15 cellular contexts compared by ENCODE assay signal in genomic region chr12:56661979-56662638, GRCh38. TPM values are rescaled to one million over a fixed set of nuclear protein-coding genes. Genes with fewer than 3 reads are reported as not detected.
DNase-seq lines count a peak whose midpoint lies in the region; ATAC-seq, FAIRE-seq and TF ChIP-seq lines count a peak whose summit lies in the region.
"Had no signal": no experiment of that assay in that cellular context is flagged by ENCODE, and none has a peak within 500 bp of the region (broad histone marks: within the 10 kb centered on the region; RNA-seq: fewer than 3 reads in every experiment).

No MANE protein-coding gene starts in this region.

- POLR2A ChIA-PET in CD4-positive, alpha-beta T cell (lab: Charles Lee): interaction anchor here (0.9 to 2.5 kb wide), 5 partner anchors 14 to 63 kb away, joined by 3 to 11 read pairs (median 5); partner anchors contain the start of genes ATP5F1B, NACA and PTGES3
- POLR2A ChIA-PET in activated B cell treated with CpG ODN at 0.5 μM for 24 hours (lab: Charles Lee): interaction anchor here (0.7 to 5.8 kb wide), 10 partner anchors 14 to 449 kb away, joined by 3 to 97 read pairs (median 6); partner anchors contain the start of genes ATP5F1B, NACA, PTGES3 and STAT6

- DNase-seq in CD4-positive, alpha-beta T cell: no peak
- DNase-seq in activated B cell treated with CpG ODN at 0.5 μM for 24 hours (no peak), memory B cell (ENCODE audit: low spot score in 2 of 2) (no peak), frontal cortex (ENCODE audit: low spot score in 2 of 2) (no peak), natural killer cell (no peak)
- DNase-seq: activated CD4-positive, alpha-beta T cell treated with anti-CD3 and anti-CD28 coated beads for 48 hours; activated naive CD8-positive, alpha-beta T cell treated with anti-CD3 and anti-CD28 coated beads, Interleukin-2, amount 10 ng/mL, durations not matched to agents 7 days and 5 days; activated T-cell treated with anti-CD3 and anti-CD28 coated beads, Interleukin-2, amount 50 U/mL, for 4 hours; body of pancreas; NCI-H1092; NCI-H2081; stimulated activated naive CD4-positive, alpha-beta T cell had no signal

- peak; percentile 24 for TF ChIP-seq POLR2A in GM18951 (IDR thresholded peaks at IDR 0.05; ENCODE audit: extremely low read depth, insufficient read depth, insufficient read length)

- FAIRE-seq in frontal cortex (lab: Jason Lieb, UNC): no peak

- no peak for TF ChIP-seq CTCF in CD4-positive, alpha-beta T cell (IDR thresholded peaks at IDR 0.05)
- no peak for TF ChIP-seq CTCF in activated B cell treated with CpG ODN at 0.5 μM for 24 hours (IDR thresholded peaks at IDR 0.05)
- TF ChIP-seq CTCF in natural killer cell (IDR thresholded peaks at IDR 0.05): no peak

- H3K9me3 Mint-ChIP-seq in CD4-positive, alpha-beta T cell: no peaks in the 10 kb centered on the region
- H3K9me3 Mint-ChIP-seq in activated B cell treated with CpG ODN at 0.5 μM for 24 hours: no peaks in the 10 kb centered on the region
- no peaks in the 10 kb centered on the region for H3K9me3 Mint-ChIP-seq in memory B cell
- H3K9me3 Mint-ChIP-seq in natural killer cell: no peaks in the 10 kb centered on the region
- H3K9me3 Mint-ChIP-seq: activated naive CD8-positive, alpha-beta T cell treated with anti-CD3 and anti-CD28 coated beads, Interleukin-2, amount 10 ng/mL, durations not matched to agents 7 days and 5 days; activated T-cell treated with anti-CD3 and anti-CD28 coated beads, Interleukin-2, amount 50 U/mL, for 4 hours; natural killer cell treated with Interleukin-12 subunit alpha and Interleukin-12 subunit beta and Interleukin-15 and Interleukin-18, amount 100 ng/mL, for 72 hours had no signal

- peaks cover 56% of the 10 kb centered on the region for H3K36me3 Mint-ChIP-seq in CD4-positive, alpha-beta T cell (ENCODE audit: low read depth)
- peaks cover 45% of the 10 kb centered on the region for H3K36me3 Mint-ChIP-seq in activated B cell treated with CpG ODN at 0.5 μM for 24 hours (ENCODE audit: low read depth)
- H3K36me3 Mint-ChIP-seq in memory B cell: peaks cover 15% of the 10 kb centered on the region
- H3K36me3 Mint-ChIP-seq in natural killer cell: no peaks in the 10 kb centered on the region

- no peaks in the 10 kb centered on the region for H3K4me1 Mint-ChIP-seq in CD4-positive, alpha-beta T cell (ENCODE audit: low read depth)
- H3K4me1 Mint-ChIP-seq in activated B cell treated with CpG ODN at 0.5 μM for 24 hours (peaks cover 38% of the 10 kb centered on the region), memory B cell (peaks cover 7% of the 10 kb centered on the region), natural killer cell (no peaks in the 10 kb centered on the region)

- H3K27ac Mint-ChIP-seq in CD4-positive, alpha-beta T cell: peak overlapping the region; percentile 20
- H3K27ac Mint-ChIP-seq in activated B cell treated with CpG ODN at 0.5 μM for 24 hours (peak overlapping the region; percentile 83), memory B cell (no peak overlapping the region), natural killer cell (no peak overlapping the region)
- H3K27ac Mint-ChIP-seq: activated naive CD8-positive, alpha-beta T cell treated with anti-CD3 and anti-CD28 coated beads, Interleukin-2, amount 10 ng/mL, durations not matched to agents 7 days and 5 days had no signal

- H3K27me3 ChIP-seq in CD4-positive, alpha-beta T cell (ENCODE audit: control insufficient read depth, insufficient read depth, low read length): no peaks in the 10 kb centered on the region
- H3K27me3 ChIP-seq: body of pancreas had no signal

- in situ Hi-C loops in GM18951 (cut with MboI; ENCODE audit: low sequenced_read_pairs, unreplicated experiment): no loop called here

- ATAC-seq in CD4-positive, alpha-beta T cell (ENCODE audit: poor library complexity): no peak
- no peak for ATAC-seq in activated B cell treated with CpG ODN at 0.5 μM for 24 hours (ENCODE audit: low read depth)
- peak; percentile 6 for ATAC-seq in memory B cell (ENCODE audit: low read depth)
- no peak for ATAC-seq in HG02973 (IDR thresholded peaks at IDR 0.05; ENCODE audit: unreplicated experiment)
- no peak for ATAC-seq in natural killer cell
- ATAC-seq: activated T-cell treated with anti-CD3 and anti-CD28 coated beads, Interleukin-2, amount 50 U/mL, for 4 hours; body of pancreas had no signal

- CTCF ChIA-PET in CD4-positive, alpha-beta T cell (lab: Charles Lee): no interaction called here
- CTCF ChIA-PET in activated B cell treated with CpG ODN at 0.5 μM for 24 hours (lab: Charles Lee): no interaction called here

- no peak overlapping the region for H3K27ac ChIP-seq in CD4-positive, alpha-beta T cell (ENCODE audit: low read depth, low read length)
- H3K27ac ChIP-seq: body of pancreas had no signal

- no peaks in the 10 kb centered on the region for H3K27me3 Mint-ChIP-seq in CD4-positive, alpha-beta T cell
- H3K27me3 Mint-ChIP-seq in activated B cell treated with CpG ODN at 0.5 μM for 24 hours (no peaks in the 10 kb centered on the region), memory B cell (no peaks in the 10 kb centered on the region), natural killer cell (ENCODE audit: low read depth in 2 of 2) (no peaks in the 10 kb centered on the region)
- H3K27me3 Mint-ChIP-seq: activated naive CD8-positive, alpha-beta T cell treated with anti-CD3 and anti-CD28 coated beads, Interleukin-2, amount 10 ng/mL, durations not matched to agents 7 days and 5 days; natural killer cell treated with Interleukin-12 subunit alpha and Interleukin-12 subunit beta and Interleukin-15 and Interleukin-18, amount 100 ng/mL, for 72 hours had no signal

- no peaks in the 10 kb centered on the region for H3K9me3 ChIP-seq in CD4-positive, alpha-beta T cell (ENCODE audit: control insufficient read depth, low read length)
- H3K9me3 ChIP-seq: body of pancreas had no signal

- no peak overlapping the region for H3K4me3 Mint-ChIP-seq in CD4-positive, alpha-beta T cell
- H3K4me3 Mint-ChIP-seq in activated B cell treated with CpG ODN at 0.5 μM for 24 hours: no peak overlapping the region
- no peak overlapping the region for H3K4me3 Mint-ChIP-seq in memory B cell
- no peak overlapping the region for H3K4me3 Mint-ChIP-seq in natural killer cell
- H3K4me3 Mint-ChIP-seq: activated naive CD8-positive, alpha-beta T cell treated with anti-CD3 and anti-CD28 coated beads, Interleukin-2, amount 10 ng/mL, durations not matched to agents 7 days and 5 days; activated T-cell treated with anti-CD3 and anti-CD28 coated beads, Interleukin-2, amount 50 U/mL, for 4 hours; natural killer cell treated with Interleukin-12 subunit alpha and Interleukin-12 subunit beta and Interleukin-15 and Interleukin-18, amount 100 ng/mL, for 72 hours had no signal

- intact Hi-C loops in CD4-positive, alpha-beta T cell (cut with DNase I, micrococcal nuclease): no loop called here
- intact Hi-C loops in activated B cell treated with CpG ODN at 0.5 μM for 24 hours (cut with micrococcal nuclease): no loop called here
- intact Hi-C loops in natural killer cell (cut with micrococcal nuclease): no loop called here

RNA-seq across cellular contexts. Expression of gene ATP5F1B, which starts 16.3 kb away (rescaled TPM):
- total RNA-seq in CD4-positive, alpha-beta T cell: 100 to 1,000 TPM; 305 to 318 TPM
- total RNA-seq in activated B cell treated with CpG ODN at 0.5 μM for 24 hours (499 and 503 TPM in 2 replicates), frontal cortex (464 TPM), natural killer cell (100 to 1,000 TPM; 335 to 378 (median 342) TPM)

RNA-seq across cellular contexts. Expression of gene PTGES3, which starts 26.0 kb away (rescaled TPM):
- 100 to 1,000 TPM; 146 to 154 TPM for total RNA-seq in CD4-positive, alpha-beta T cell
- total RNA-seq in activated B cell treated with CpG ODN at 0.5 μM for 24 hours (183 and 185 TPM in 2 replicates), frontal cortex (78.7 TPM), natural killer cell (10 to 100 TPM; 79.2 to 93.8 (median 93.4) TPM)

RNA-seq across cellular contexts. Expression of gene BAZ2A, which starts 32.0 kb away (rescaled TPM):
- total RNA-seq in CD4-positive, alpha-beta T cell: 100 to 1,000 TPM; 207 to 211 TPM
- 153 and 192 TPM in 2 replicates for total RNA-seq in activated B cell treated with CpG ODN at 0.5 μM for 24 hours
- total RNA-seq in frontal cortex: 13.5 TPM
- total RNA-seq in natural killer cell: 100 to 1,000 TPM; 320 to 354 (median 325) TPM

Comparison
In these comparisons a context has a peak if more than half of its experiments do, and no peak if none do; other contexts are left out.
1. H3K27ac Mint-ChIP-seq: peak in CD4-positive, alpha-beta T cell (single experiment) and activated B cell treated with CpG ODN at 0.5 μM for 24 hours (single experiment); none in memory B cell (single experiment) and natural killer cell (0 of 2).
2. RNA of gene BAZ2A, which starts 32.0 kb away (total RNA-seq): 320 to 354 TPM in natural killer cell, 207 to 211 TPM in CD4-positive, alpha-beta T cell and 153 to 192 TPM in activated B cell treated with CpG ODN at 0.5 μM for 24 hours; 13.5 TPM in frontal cortex (single experiment); every median in the first group is over 10 times any median in the second.